ENCODE assay signal across 8 cellular contexts in genomic region chr6:125191916-125192609, GRCh38. TPM values are rescaled to one million over a fixed set of nuclear protein-coding genes. Genes with fewer than 3 reads are reported as not detected.
DNase-seq lines count a peak whose midpoint lies in the region; ATAC-seq and TF ChIP-seq lines count a peak whose summit lies in the region.

No MANE protein-coding gene starts in this region.

- H2AFZ ChIP-seq in DND-41 (ENCODE audit: low read depth, low read length), result 0 out of 2 replicates have a peak overlapping the region, but pooled peaks have one; percentile 56

- H3K27me3 ChIP-seq in DND-41 (ENCODE audit: insufficient read depth, low read length, poor library complexity) (no peaks in the 10 kb centered on the region), Panc1 (ENCODE audit: control insufficient read depth, insufficient read depth, low read length) (peaks cover 7% of the 10 kb centered on the region; the same call in 1 of the 2 replicates), psoas muscle (ENCODE audit: insufficient read depth in 3 of 3, low read length in 2 of 3) (no peaks in the 10 kb centered on the region)

- no peaks in the 10 kb centered on the region for H3K9me3 Mint-ChIP-seq in activated T-cell treated with anti-CD3 and anti-CD28 coated beads, Interleukin-2, amount 50 U/mL, for 72 hours

- H3K9ac ChIP-seq in DND-41 (ENCODE audit: low read depth, low read length), result no peak overlapping the region

- H3K4me1 Mint-ChIP-seq in activated T-cell treated with anti-CD3 and anti-CD28 coated beads, Interleukin-2, amount 50 U/mL, for 72 hours (ENCODE audit: low read depth), result peaks cover 5% of the 10 kb centered on the region

- H3K27me3 Mint-ChIP-seq in activated T-cell treated with anti-CD3 and anti-CD28 coated beads, Interleukin-2, amount 50 U/mL, for 72 hours (ENCODE audit: low read depth), result peaks cover 8% of the 10 kb centered on the region

- H3K4me3 ChIP-seq in DND-41 (ENCODE audit: low read depth in 1 of 2, low read length in 2 of 2), result no peak overlapping the region
- H3K4me3 ChIP-seq in Panc1 (ENCODE audit: low read depth in 2 of 2, low read length in 2 of 2), result no peak overlapping the region
- H3K4me3 ChIP-seq in psoas muscle, result no peak overlapping the region

- H3K27ac Mint-ChIP-seq in activated T-cell treated with anti-CD3 and anti-CD28 coated beads, Interleukin-2, amount 50 U/mL, for 72 hours, result no peak overlapping the region

- H3K4me1 ChIP-seq in DND-41 (ENCODE audit: insufficient read depth, low read length), result peaks cover 5% of the 10 kb centered on the region; the same call in 1 of the 2 replicates
- H3K4me1 ChIP-seq in Panc1 (ENCODE audit: control insufficient read depth, insufficient read depth, low read length), result no peaks in the 10 kb centered on the region
- peaks cover 76% of the 10 kb centered on the region for H3K4me1 ChIP-seq in psoas muscle

- peak; percentile 84 for TF ChIP-seq CTCF in DND-41 (IDR thresholded peaks at IDR 0.05; ENCODE audit: borderline replicate concordance, extremely low read depth, low read length, poor library complexity, severe bottlenecking)
- peak; percentile 93 for TF ChIP-seq CTCF in Panc1 (IDR thresholded peaks at IDR 0.05)
- peak; percentile 68 for TF ChIP-seq CTCF in psoas muscle (IDR thresholded peaks at IDR 0.05)

- no peak overlapping the region for H3K4me3 Mint-ChIP-seq in activated T-cell treated with anti-CD3 and anti-CD28 coated beads, Interleukin-2, amount 50 U/mL, for 72 hours

- no peaks in the 10 kb centered on the region for H4K20me1 ChIP-seq in DND-41 (ENCODE audit: insufficient read depth, low read length)

- peak; percentile 73 for DNase-seq in DND-41
- peak; percentile 68 for DNase-seq in Panc1 (ENCODE audit: low read depth, low spot score)
- DNase-seq in activated T-cell treated with anti-CD3 and anti-CD28 coated beads, Interleukin-2, amount 50 U/mL, for 72 hours, result peak; percentile 58 to 62
- DNase-seq in germinal center (ENCODE audit: low spot score), result peak; percentile 30
- DNase-seq in psoas muscle, result peak; percentile 52 to 68
- DNase-seq in NCI-H1930 (lab: John Stamatoyannopoulos, UW), result no peak

- no peaks in the 10 kb centered on the region for H3K9me3 ChIP-seq in DND-41 (ENCODE audit: insufficient read depth, low read length, severe bottlenecking)
- H3K9me3 ChIP-seq in Panc1 (ENCODE audit: control insufficient read depth, insufficient read depth, low read depth, low read length), result no peaks in the 10 kb centered on the region
- H3K9me3 ChIP-seq in psoas muscle, result no peaks in the 10 kb centered on the region

- no peaks in the 10 kb centered on the region for H3K36me3 Mint-ChIP-seq in activated T-cell treated with anti-CD3 and anti-CD28 coated beads, Interleukin-2, amount 50 U/mL, for 72 hours (ENCODE audit: insufficient read depth in 2 of 2)

- H3K27ac ChIP-seq in DND-41 (ENCODE audit: low read length) (no peak overlapping the region), Panc1 (ENCODE audit: low read length) (no peak overlapping the region), psoas muscle (peak overlapping the region; percentile 89)

- H3K36me3 ChIP-seq in DND-41 (ENCODE audit: insufficient read depth, low read length) (no peaks in the 10 kb centered on the region), Panc1 (ENCODE audit: control insufficient read depth, insufficient read depth, low read length) (no peaks in the 10 kb centered on the region), psoas muscle (ENCODE audit: insufficient read depth in 1 of 2, low read depth in 1 of 2) (no peaks in the 10 kb centered on the region)

- in situ Hi-C loops in Panc1 (cut with HindIII; ENCODE audit: low pct_unique_long_range_greater_than_20kb, low sequenced_read_pairs), result no loop called here

- CTCF ChIA-PET in Panc1 (lab: Charles Lee), result interaction anchor here (0.5 to 1.0 kb wide), 4 partner anchors 8 to 1403 kb away, joined by 3 read pairs; no protein-coding TSS in a partner anchor

- ATAC-seq in DND-41 (ENCODE audit: insufficient read depth, low read depth), result peak; percentile 98
- peak; percentile 97 for ATAC-seq in GM21360 (IDR thresholded peaks at IDR 0.05; ENCODE audit: unreplicated experiment)
- ATAC-seq in HG03571 (IDR thresholded peaks at IDR 0.05; ENCODE audit: unreplicated experiment), result peak; percentile 99
- ATAC-seq in Panc1, result peak; percentile 89
- peak; percentile 91 for ATAC-seq in activated T-cell treated with anti-CD3 and anti-CD28 coated beads, Interleukin-2, amount 50 U/mL, for 72 hours (replicated peaks in 1 of 2)
- ATAC-seq in psoas muscle, result peak; percentile 42 to 80 (median 74)

- no peak overlapping the region for H3K4me2 ChIP-seq in DND-41 (ENCODE audit: insufficient read depth, low read length)

- no peaks in the 10 kb centered on the region for H3K79me2 ChIP-seq in DND-41 (ENCODE audit: insufficient read depth, low read length)

- 26 to 34% (median 31%) methylated on average over 5 of the region's 5 CpGs for WGBS in psoas muscle, 3 donors

- intact Hi-C loops in Panc1 (cut with micrococcal nuclease; ENCODE audit: unreplicated experiment) (no loop called here), psoas muscle (cut with DNase I) (loop anchor here (2.0 to 5.0 kb wide), 2 partner anchors 35 kb away; no protein-coding TSS in a partner anchor)

- BruUV-seq in Panc1 (replicated peaks; lab: Mats Ljungman, UMichigan), result no TSS peak

- POLR2A ChIA-PET in Panc1 (lab: Charles Lee), result interaction anchor here (0.6 to 0.7 kb wide), 2 partner anchors 15 to 1150 kb away, joined by 3 to 6 read pairs; no protein-coding TSS in a partner anchor

RNA-seq across cellular contexts. Expression of gene TPD52L1, which starts 38.5 kb away (rescaled TPM):
- total RNA-seq in Panc1 (2021; ENCODE audit: unreplicated experiment), result 2.9 TPM
- 2.2 TPM for polyA plus RNA-seq in Panc1 (2012; ENCODE audit: insufficient read length)
- total RNA-seq in activated T-cell treated with anti-CD3 and anti-CD28 coated beads, Interleukin-2, amount 50 U/mL, for 72 hours, result under 1 TPM; 0.50 to 0.56 TPM
- total RNA-seq in psoas muscle, result 100 to 1,000 TPM; 106 to 150 (median 136) TPM
- 10 to 100 TPM; 51.8 to 98.6 (median 67.4) TPM for polyA plus RNA-seq in psoas muscle

Comparison
In these comparisons a context has a peak if more than half of its experiments do, and no peak if none do; other contexts are left out.
1. DNase-seq: peak in DND-41 (single experiment), Panc1 (single experiment), activated T-cell treated with anti-CD3 and anti-CD28 coated beads, Interleukin-2, amount 50 U/mL, for 72 hours (2 of 2), germinal center (single experiment) and psoas muscle (2 of 2); none in NCI-H1930 (0 of 2).
2. RNA of gene TPD52L1, which starts 38.5 kb away (total RNA-seq): 106 to 150 TPM in psoas muscle; 2.9 TPM in Panc1 (single experiment) and 0.50 to 0.56 TPM in activated T-cell treated with anti-CD3 and anti-CD28 coated beads, Interleukin-2, amount 50 U/mL, for 72 hours; every median in the first group is over 10 times any median in the second.
3. Peak in every context shown above with its lines, with median percentiles within 50 percentile points of each other: ATAC-seq and CTCF ChIP-seq.